In the genomic region with DNA sequence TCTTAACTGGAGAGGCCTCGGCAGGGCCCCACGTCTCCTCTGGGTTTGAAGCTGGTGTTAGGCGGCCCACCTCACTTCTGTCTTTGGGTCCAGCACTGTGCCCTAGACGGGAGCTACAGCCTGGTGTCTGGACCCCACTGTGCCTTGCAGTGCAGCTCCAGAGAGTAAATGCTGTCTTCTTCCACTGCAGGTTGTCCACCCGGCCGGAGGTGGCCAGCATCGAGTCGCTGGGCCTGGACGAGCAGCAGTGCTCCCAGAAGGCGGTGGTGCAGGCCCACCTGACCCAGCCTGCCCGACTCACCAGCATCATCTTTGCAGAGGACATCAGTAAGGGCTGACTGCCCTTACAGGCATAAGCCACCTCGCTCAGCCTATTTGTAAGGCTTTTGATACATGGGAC, we compare ENCODE assay signal across 2 cellular contexts.
TF ChIP-seq lines count a peak whose summit lies in the region.

No MANE protein-coding gene starts in this region.

TF ChIP-seq in HepG2, 621 proteins besides CTCF, POLR2A, EP300 and RAD21 (continued from another document):
- TF ChIP-seq, protein P1, sequence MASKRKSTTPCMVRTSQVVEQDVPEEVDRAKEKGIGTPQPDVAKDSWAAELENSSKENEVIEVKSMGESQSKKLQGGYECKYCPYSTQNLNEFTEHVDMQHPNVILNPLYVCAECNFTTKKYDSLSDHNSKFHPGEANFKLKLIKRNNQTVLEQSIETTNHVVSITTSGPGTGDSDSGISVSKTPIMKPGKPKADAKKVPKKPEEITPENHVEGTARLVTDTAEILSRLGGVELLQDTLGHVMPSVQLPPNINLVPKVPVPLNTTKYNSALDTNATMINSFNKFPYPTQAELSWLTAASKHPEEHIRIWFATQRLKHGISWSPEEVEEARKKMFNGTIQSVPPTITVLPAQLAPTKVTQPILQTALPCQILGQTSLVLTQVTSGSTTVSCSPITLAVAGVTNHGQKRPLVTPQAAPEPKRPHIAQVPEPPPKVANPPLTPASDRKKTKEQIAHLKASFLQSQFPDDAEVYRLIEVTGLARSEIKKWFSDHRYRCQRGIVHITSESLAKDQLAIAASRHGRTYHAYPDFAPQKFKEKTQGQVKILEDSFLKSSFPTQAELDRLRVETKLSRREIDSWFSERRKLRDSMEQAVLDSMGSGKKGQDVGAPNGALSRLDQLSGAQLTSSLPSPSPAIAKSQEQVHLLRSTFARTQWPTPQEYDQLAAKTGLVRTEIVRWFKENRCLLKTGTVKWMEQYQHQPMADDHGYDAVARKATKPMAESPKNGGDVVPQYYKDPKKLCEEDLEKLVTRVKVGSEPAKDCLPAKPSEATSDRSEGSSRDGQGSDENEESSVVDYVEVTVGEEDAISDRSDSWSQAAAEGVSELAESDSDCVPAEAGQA (IDR thresholded peaks at IDR 0.05; ENCODE audit: low read depth), result no peak
- TF ChIP-seq, protein P1 (CRISPR knock-in tag; IDR thresholded peaks at IDR 0.05; ENCODE audit: borderline replicate concordance), result no peak
- TF ChIP-seq ZZZ3 (CRISPR knock-in tag; IDR thresholded peaks at IDR 0.05; ENCODE audit: borderline replicate concordance), result no peak

TF ChIP-seq in K562, 482 proteins besides CTCF, POLR2A, EP300 and RAD21 (continued from another document):
- TF ChIP-seq CHD7 (IDR thresholded peaks at IDR 0.05; ENCODE audit: low read depth, low read length), result no peak
- TF ChIP-seq RBM22 (IDR thresholded peaks at IDR 0.05; ENCODE audit: low read depth, low read length, poor library complexity, severe bottlenecking), result no peak
- no peak for TF ChIP-seq ZKSCAN3 (CRISPR knock-in tag; IDR thresholded peaks at IDR 0.05)
- TF ChIP-seq, protein P2, sequence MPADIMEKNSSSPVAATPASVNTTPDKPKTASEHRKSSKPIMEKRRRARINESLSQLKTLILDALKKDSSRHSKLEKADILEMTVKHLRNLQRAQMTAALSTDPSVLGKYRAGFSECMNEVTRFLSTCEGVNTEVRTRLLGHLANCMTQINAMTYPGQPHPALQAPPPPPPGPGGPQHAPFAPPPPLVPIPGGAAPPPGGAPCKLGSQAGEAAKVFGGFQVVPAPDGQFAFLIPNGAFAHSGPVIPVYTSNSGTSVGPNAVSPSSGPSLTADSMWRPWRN (IDR thresholded peaks at IDR 0.05; ENCODE audit: low read depth), result no peak
- TF ChIP-seq MBD2 (IDR thresholded peaks at IDR 0.05; ENCODE audit: borderline replicate concordance, low read depth), result no peak
- TF ChIP-seq, protein P3, sequence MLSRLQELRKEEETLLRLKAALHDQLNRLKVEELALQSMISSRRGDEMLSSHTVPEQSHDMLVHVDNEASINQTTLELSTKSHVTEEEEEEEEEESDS (CRISPR knock-in tag; IDR thresholded peaks at IDR 0.05), result no peak
- no peak for TF ChIP-seq ZZZ3 (IDR thresholded peaks at IDR 0.05)
- no peak for TF ChIP-seq TCFL5 (CRISPR knock-in tag; conservative IDR thresholded peaks at IDR 0.05)
- TF ChIP-seq, protein P4, sequence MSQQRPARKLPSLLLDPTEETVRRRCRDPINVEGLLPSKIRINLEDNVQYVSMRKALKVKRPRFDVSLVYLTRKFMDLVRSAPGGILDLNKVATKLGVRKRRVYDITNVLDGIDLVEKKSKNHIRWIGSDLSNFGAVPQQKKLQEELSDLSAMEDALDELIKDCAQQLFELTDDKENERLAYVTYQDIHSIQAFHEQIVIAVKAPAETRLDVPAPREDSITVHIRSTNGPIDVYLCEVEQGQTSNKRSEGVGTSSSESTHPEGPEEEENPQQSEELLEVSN (IDR thresholded peaks at IDR 0.05; ENCODE audit: borderline replicate concordance in 1 of 2, extremely low read depth in 1 of 2, insufficient read depth in 1 of 2, insufficient read length in 1 of 2, low read depth in 1 of 2, low read length in 1 of 2, poor library complexity in 1 of 2, severe bottlenecking in 1 of 2), result no peak
- TF ChIP-seq HNRNPLL (IDR thresholded peaks at IDR 0.05; ENCODE audit: low read depth, low read length, poor library complexity, severe bottlenecking), result no peak
- TF ChIP-seq ZNF124 (CRISPR knock-in tag; IDR thresholded peaks at IDR 0.05), result no peak
- TF ChIP-seq BRD9 (IDR thresholded peaks at IDR 0.05; ENCODE audit: low read depth, partially characterized antibody), result no peak
